In the genomic region with DNA sequence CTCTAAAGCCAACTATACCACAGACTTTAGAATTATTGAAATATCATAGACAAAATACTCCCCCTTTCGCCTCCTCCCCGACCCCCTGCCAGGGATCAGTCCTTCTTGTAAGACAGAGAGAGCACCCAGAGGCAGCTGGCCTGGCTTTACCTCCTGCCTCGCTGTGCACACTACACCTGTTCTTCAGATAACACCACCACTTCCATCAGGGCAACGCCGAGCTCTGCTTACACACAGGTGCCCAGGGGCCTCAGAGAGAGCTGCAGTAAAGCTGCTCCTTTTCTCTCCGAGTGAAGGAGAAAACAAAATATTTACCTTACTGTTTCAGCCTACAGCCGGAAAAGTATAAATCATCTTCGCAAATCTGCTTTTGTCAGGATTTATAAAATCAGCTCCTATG, we compare ENCODE assay signal across 14 cellular contexts.
A peak's percentile ranks its signal among the peaks of the same experiment; 100 is the strongest.
DNase-seq lines count a peak whose midpoint lies in the region; ATAC-seq and TF ChIP-seq lines count a peak whose summit lies in the region.
"Had no signal": no experiment of that assay in that cellular context is flagged by ENCODE, and none has a peak within 500 bp of the region (broad histone marks: within the 10 kb centered on the region; RNA-seq: fewer than 3 reads in every experiment).

No MANE protein-coding gene starts in this region.

- no peak overlapping the region for H3K14ac ChIP-seq in neuronal stem cell (ENCODE audit: low read length)

- no peaks in the 10 kb centered on the region for H3K27me3 ChIP-seq in neuronal stem cell (ENCODE audit: control insufficient read depth in 3 of 3, insufficient read depth in 3 of 3, low read depth in 1 of 3, low read length in 3 of 3)
- H3K27me3 ChIP-seq: SJCRH30 had no signal

- no peak overlapping the region for H3K9ac ChIP-seq in neuronal stem cell (ENCODE audit: low read depth, low read length, poor library complexity)

- peaks cover 0 to 5% of the 10 kb centered on the region in 2 donors for H3K4me1 ChIP-seq in neuronal stem cell (ENCODE audit: control insufficient read depth in 2 of 2, insufficient read depth in 1 of 2, low read depth in 1 of 2, low read length in 2 of 2)
- H3K4me1 ChIP-seq: SJCRH30 had no signal

- no peak overlapping the region for H3K4me3 Mint-ChIP-seq in activated naive CD4-positive, alpha-beta T cell treated with anti-CD3 and anti-CD28 coated beads, Interleukin-2, amount 10 ng/mL, durations not matched to agents 7 days and 5 days
- H3K4me3 Mint-ChIP-seq in type B pancreatic cell, result no peak overlapping the region

- H2BK120ac ChIP-seq in neuronal stem cell (ENCODE audit: low read depth, low read length), result no peak overlapping the region

- H4K91ac ChIP-seq in neuronal stem cell (ENCODE audit: low read depth, low read length, poor library complexity), result no peak overlapping the region

- no peak for DNase-seq in activated naive CD4-positive, alpha-beta T cell treated with anti-CD3 and anti-CD28 coated beads, Interleukin-2, amount 10 ng/mL, durations not matched to agents 7 days and 5 days
- DNase-seq in activated naive CD4-positive, alpha-beta T cell (lab: John Stamatoyannopoulos, UW), result no peak
- DNase-seq in NCI-H510A (lab: John Stamatoyannopoulos, UW), result peak; percentile 40
- DNase-seq in left colon, result no peak
- DNase-seq in type B pancreatic cell (ENCODE audit: extremely low spot score, unreplicated experiment), result no peak
- DNase-seq in neuronal stem cell (ENCODE audit: low spot score), result no peak
- DNase-seq in kidney glomerular epithelial cell (lab: John Stamatoyannopoulos, UW), result no peak
- DNase-seq: activated CD8-positive, alpha-beta memory T cell treated with anti-CD3 and anti-CD28 coated beads, Interleukin-2, amount 50 U/mL, for 4 hours; amniotic stem cell; DND-41; lower lobe of right lung; NCI-H526; SJCRH30 had no signal

- H3K4me2 ChIP-seq in neuronal stem cell (ENCODE audit: insufficient read depth, low read length, poor library complexity, severe bottlenecking), result no peak overlapping the region

- no peak overlapping the region for H3K27ac ChIP-seq in neuronal stem cell (replicated peaks; ENCODE audit: low read length)
- H3K27ac ChIP-seq: lower lobe of right lung, SJCRH30 had no signal

- H3K9me3 Mint-ChIP-seq in activated naive CD4-positive, alpha-beta T cell treated with anti-CD3 and anti-CD28 coated beads, Interleukin-2, amount 10 ng/mL, durations not matched to agents 7 days and 5 days, result no peaks in the 10 kb centered on the region
- H3K9me3 Mint-ChIP-seq in type B pancreatic cell, result no peaks in the 10 kb centered on the region

- H3K27me3 Mint-ChIP-seq in activated naive CD4-positive, alpha-beta T cell treated with anti-CD3 and anti-CD28 coated beads, Interleukin-2, amount 10 ng/mL, durations not matched to agents 7 days and 5 days, result no peaks in the 10 kb centered on the region
- no peaks in the 10 kb centered on the region for H3K27me3 Mint-ChIP-seq in type B pancreatic cell

- H3K4ac ChIP-seq in neuronal stem cell (ENCODE audit: low read length), result no peak overlapping the region

- CTCF ChIA-PET in activated naive CD4-positive, alpha-beta T cell treated with anti-CD3 and anti-CD28 coated beads, Interleukin-2, amount 10 ng/mL, durations not matched to agents 7 days and 5 days (lab: Charles Lee), result no interaction called here

- no peak overlapping the region for H3K23ac ChIP-seq in neuronal stem cell (ENCODE audit: low read depth, low read length, poor library complexity)

- no peaks in the 10 kb centered on the region for H3K9me3 ChIP-seq in neuronal stem cell (replicated peaks in 1 of 2; ENCODE audit: control insufficient read depth in 2 of 2, insufficient read depth in 1 of 2, low read depth in 1 of 2, low read length in 2 of 2)
- H3K9me3 ChIP-seq: lower lobe of right lung, SJCRH30 had no signal

- ATAC-seq in left colon, result peak; percentile 56
- ATAC-seq in GM18517 (IDR thresholded peaks at IDR 0.05; ENCODE audit: unreplicated experiment), result no peak

- peaks cover 0 to 19% of the 10 kb centered on the region in 2 donors for H3K36me3 ChIP-seq in neuronal stem cell (replicated peaks in 1 of 2; ENCODE audit: control insufficient read depth in 2 of 2, insufficient read depth in 2 of 2, low read length in 2 of 2)
- H3K36me3 ChIP-seq: SJCRH30 had no signal

- H3K79me1 ChIP-seq in neuronal stem cell (ENCODE audit: low read depth, low read length), result peaks cover 3% of the 10 kb centered on the region

- no CpG with 5 or more reads among the region's 8 CpGs for WGBS in neuronal stem cell (ENCODE audit: extremely low coverage in 2 of 2, insufficient read length in 2 of 2, insufficient replicate concordance in 1 of 2), 2 donors

- no peak overlapping the region for H2BK12ac ChIP-seq in neuronal stem cell (ENCODE audit: low read length)

- no peak overlapping the region for H3K4me3 ChIP-seq in neuronal stem cell (ENCODE audit: low read length in 2 of 2)
- H3K4me3 ChIP-seq: lower lobe of right lung, SJCRH30 had no signal

- no peak overlapping the region for H4K8ac ChIP-seq in neuronal stem cell (ENCODE audit: low read depth, low read length)

- peak overlapping the region; percentile 25 for H3K27ac Mint-ChIP-seq in activated naive CD4-positive, alpha-beta T cell treated with anti-CD3 and anti-CD28 coated beads, Interleukin-2, amount 10 ng/mL, durations not matched to agents 7 days and 5 days
- peak overlapping the region; percentile 85 for H3K27ac Mint-ChIP-seq in type B pancreatic cell

- H3K4me1 Mint-ChIP-seq in activated naive CD4-positive, alpha-beta T cell treated with anti-CD3 and anti-CD28 coated beads, Interleukin-2, amount 10 ng/mL, durations not matched to agents 7 days and 5 days, result peaks cover 18% of the 10 kb centered on the region
- H3K4me1 Mint-ChIP-seq in type B pancreatic cell (ENCODE audit: unreplicated experiment), result peaks cover 59% of the 10 kb centered on the region

- no peaks in the 10 kb centered on the region for H3K36me3 Mint-ChIP-seq in activated naive CD4-positive, alpha-beta T cell treated with anti-CD3 and anti-CD28 coated beads, Interleukin-2, amount 10 ng/mL, durations not matched to agents 7 days and 5 days
- H3K36me3 Mint-ChIP-seq in type B pancreatic cell, result peaks cover 32% of the 10 kb centered on the region

- no peak overlapping the region for H2AK5ac ChIP-seq in neuronal stem cell (ENCODE audit: low read depth, low read length)

- no peak overlapping the region for H2BK15ac ChIP-seq in neuronal stem cell (ENCODE audit: low read length)

- no peak overlapping the region for H2BK5ac ChIP-seq in neuronal stem cell (ENCODE audit: low read length)

- intact Hi-C loops in left colon (cut with DNase I, micrococcal nuclease), result no loop called here

- no peak for TF ChIP-seq CTCF in type B pancreatic cell (conservative IDR thresholded peaks at IDR 0.05)

- no peak overlapping the region for H2AFZ ChIP-seq in neuronal stem cell (ENCODE audit: low read length)

- no peak overlapping the region for H3K18ac ChIP-seq in neuronal stem cell (ENCODE audit: low read length)
